In genomic region chr15:57421540-57421939, GRCh38 we compare ENCODE assay signal across 1 cellular context.
TF ChIP-seq lines count a peak whose summit lies in the region.

No MANE protein-coding gene starts in this region.

TF ChIP-seq in K562, 482 proteins besides CTCF, POLR2A, EP300 and RAD21:
- TF ChIP-seq SETDB1 (IDR thresholded peaks at IDR 0.05; ENCODE audit: low read length): no peak
- TF ChIP-seq ATF3 (IDR thresholded peaks at IDR 0.05): 0 out of 2 replicates have a peak, but pooled peaks have one; percentile 20
- no peak for TF ChIP-seq ATF3 (CRISPR knock-in tag; conservative IDR thresholded peaks at IDR 0.05)
- 0 out of 2 replicates have a peak, but pooled peaks have one; percentile 12 for TF ChIP-seq CREM (IDR thresholded peaks at IDR 0.05; ENCODE audit: low read depth)
- peak; percentile 17; the same call in 1 of the 2 replicates for TF ChIP-seq ATF7 (IDR thresholded peaks at IDR 0.05)
